Comparison of ENCODE assay signal across 8 cellular contexts in the genomic region with DNA sequence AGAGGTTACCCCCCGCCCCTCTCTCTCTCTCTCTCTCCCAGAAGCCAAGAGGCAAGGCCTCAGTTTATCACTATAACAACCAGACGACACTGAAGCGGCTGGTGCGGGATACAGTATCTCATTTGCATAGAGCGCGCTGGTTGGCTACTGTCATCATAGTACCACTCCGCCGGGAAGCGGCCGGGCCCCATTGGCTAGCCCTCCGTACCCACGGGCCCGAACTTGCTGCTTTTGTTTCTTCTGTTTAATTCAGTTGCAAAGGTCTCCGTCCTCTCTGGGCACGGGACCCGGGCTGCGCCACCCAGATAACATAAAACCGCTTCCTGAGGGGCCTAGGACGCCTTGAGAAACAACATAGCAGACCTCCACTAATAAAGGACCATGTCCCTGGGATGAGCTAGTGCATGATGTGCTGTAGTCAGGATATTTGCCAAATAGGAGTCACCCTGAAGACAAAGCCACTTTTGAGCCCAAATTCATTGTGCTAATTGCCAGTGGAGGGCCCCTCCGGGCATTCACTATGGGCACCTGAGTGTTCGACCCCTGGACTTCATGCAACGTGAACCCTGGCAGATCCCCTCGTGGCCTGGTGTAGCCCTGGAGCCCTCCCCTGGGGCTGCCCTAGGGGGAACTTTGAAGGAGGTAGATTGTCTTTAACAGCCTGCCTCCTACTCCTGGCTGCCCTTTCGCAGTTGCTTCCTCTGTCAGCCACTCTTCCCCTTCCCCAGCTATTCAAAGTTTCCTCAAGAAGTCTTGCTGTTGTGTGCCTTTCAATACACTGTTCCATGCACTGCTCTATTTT. TPM values are rescaled to one million over a fixed set of nuclear protein-coding genes. Genes with fewer than 3 reads are reported as not detected.
A peak's percentile ranks its signal among the peaks of the same experiment; 100 is the strongest.
DNase-seq lines count a peak whose midpoint lies in the region; ATAC-seq lines count a peak whose summit lies in the region.

A gene (minus strand): TSS at position 91 of the 802 bp plus-strand sequence. CDS start 242 bp downstream, outside the sequence.

- H3K4me3 Mint-ChIP-seq in activated CD4-positive, alpha-beta T cell treated with anti-CD3 and anti-CD28 coated beads for 36 hours: peak within 1 kb of the TSS; percentile 59
- H3K4me3 Mint-ChIP-seq in central memory CD8-positive, alpha-beta T cell: peak within 1 kb of the TSS; percentile 74

- H3K27ac Mint-ChIP-seq in activated CD4-positive, alpha-beta T cell treated with anti-CD3 and anti-CD28 coated beads for 36 hours: peak within 1 kb of the TSS; percentile 69
- H3K27ac Mint-ChIP-seq in central memory CD8-positive, alpha-beta T cell (ENCODE audit: low read depth): peak within 1 kb of the TSS; percentile 48

- POLR2A ChIA-PET in activated CD4-positive, alpha-beta T cell treated with anti-CD3 and anti-CD28 coated beads for 36 hours (lab: Charles Lee): no interaction called here

- intact Hi-C loops in activated CD4-positive, alpha-beta T cell treated with anti-CD3 and anti-CD28 coated beads for 36 hours (cut with DNase I, micrococcal nuclease): loop anchor here in 1 of 2 experiments (1.0 to 10.0 kb wide), 2 partner anchors 46 to 367 kb away; a partner anchor contains a TSS

- CTCF ChIA-PET in activated CD4-positive, alpha-beta T cell treated with anti-CD3 and anti-CD28 coated beads for 36 hours (lab: Charles Lee): interaction anchor here (0.6 to 1.5 kb wide), 2 partner anchors 29 to 119 kb away, joined by 3 to 4 read pairs; no protein-coding TSS in a partner anchor

- H3K27me3 Mint-ChIP-seq in activated CD4-positive, alpha-beta T cell treated with anti-CD3 and anti-CD28 coated beads for 36 hours: peaks cover 12% of the 10 kb centered on the region
- H3K27me3 Mint-ChIP-seq in central memory CD8-positive, alpha-beta T cell: peaks cover 15% of the 10 kb centered on the region

- peak; percentile 96 for ATAC-seq in HG02588 (IDR thresholded peaks at IDR 0.05; ENCODE audit: unreplicated experiment)
- peak; percentile 99 for ATAC-seq in activated CD4-positive, alpha-beta T cell treated with anti-CD3 and anti-CD28 coated beads for 36 hours
- peak; percentile 93 for ATAC-seq in central memory CD8-positive, alpha-beta T cell (replicated peaks; ENCODE audit: extremely low read depth, poor library complexity, severe bottlenecking)

- DNase-seq in DMS53 (lab: John Stamatoyannopoulos, UW) (peak; percentile 95), NCI-H2029 treated with DMSO at 0.1 percent for 48 hours (lab: John Stamatoyannopoulos, UW) (peak; percentile 8), iris pigment epithelial cell (ENCODE audit: low read depth) (peak; percentile 60), SKM-1 (lab: John Stamatoyannopoulos, UW; ENCODE audit: unreplicated experiment) (no peak)
- DNase-seq in activated CD4-positive, alpha-beta T cell treated with anti-CD3 and anti-CD28 coated beads for 36 hours: peak; percentile 76
- DNase-seq in central memory CD8-positive, alpha-beta T cell (ENCODE audit: low spot score in 2 of 2): peak; percentile 13 to 19
- peak; percentile 26 to 38 (median 30) for DNase-seq in stimulated activated CD4-positive, alpha-beta T cell treated with anti-CD3 and anti-CD28 coated beads, Interleukin-12 subunit alpha, Interleukin-12 subunit beta, amount 100 ng/mL, for 48 hours (ENCODE audit: low read depth in 2 of 3, low spot score in 1 of 3)

- no peaks in the 10 kb centered on the region for H3K36me3 Mint-ChIP-seq in activated CD4-positive, alpha-beta T cell treated with anti-CD3 and anti-CD28 coated beads for 36 hours (ENCODE audit: low read depth)
- H3K36me3 Mint-ChIP-seq in central memory CD8-positive, alpha-beta T cell (ENCODE audit: insufficient read depth): peaks cover 2% of the 10 kb centered on the region

- H3K9me3 Mint-ChIP-seq in activated CD4-positive, alpha-beta T cell treated with anti-CD3 and anti-CD28 coated beads for 36 hours (ENCODE audit: low read depth): no peaks in the 10 kb centered on the region
- no peaks in the 10 kb centered on the region for H3K9me3 Mint-ChIP-seq in central memory CD8-positive, alpha-beta T cell

- peaks cover 22% of the 10 kb centered on the region for H3K4me1 Mint-ChIP-seq in activated CD4-positive, alpha-beta T cell treated with anti-CD3 and anti-CD28 coated beads for 36 hours
- H3K4me1 Mint-ChIP-seq in central memory CD8-positive, alpha-beta T cell: peaks cover 15% of the 10 kb centered on the region

RNA-seq across cellular contexts. Expression of the gene that starts here (rescaled TPM):
- under 1 TPM; 0.43 to 0.44 TPM for total RNA-seq in activated CD4-positive, alpha-beta T cell treated with anti-CD3 and anti-CD28 coated beads for 36 hours

Comparison
In these comparisons a context has a peak if more than half of its experiments do, and no peak if none do; other contexts are left out.
1. Peak in DNase-seq and ATAC-seq in activated CD4-positive, alpha-beta T cell treated with anti-CD3 and anti-CD28 coated beads for 36 hours; RNA of the gene not detected or under 1 TPM.